ENCODE assay signal across 33 cellular contexts in the genomic region with DNA sequence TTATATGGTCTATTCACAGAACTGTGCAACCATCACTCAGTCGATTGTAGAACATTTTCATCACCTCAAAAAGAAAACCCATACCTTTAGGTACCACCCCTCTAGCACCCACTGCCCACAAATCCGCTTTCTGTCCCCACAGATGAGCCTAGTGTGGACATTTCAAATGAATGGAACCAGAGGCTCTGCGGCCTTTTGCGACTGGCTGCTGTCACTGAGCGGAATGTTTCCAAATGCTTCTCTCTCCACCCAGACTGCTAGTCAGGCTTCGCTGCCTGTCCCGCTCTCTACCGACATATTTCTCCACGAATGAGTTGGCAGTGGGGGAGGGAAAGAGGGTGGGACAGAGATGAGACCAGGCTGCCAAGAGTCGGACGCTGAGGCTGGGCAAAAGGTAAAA. TPM values are rescaled to one million over a fixed set of nuclear protein-coding genes. Genes with fewer than 3 reads are reported as not detected.
"Had no signal": no experiment of that assay in that cellular context is flagged by ENCODE, and none has a peak within 500 bp of the region (broad histone marks: within the 10 kb centered on the region; RNA-seq: fewer than 3 reads in every experiment).

No MANE protein-coding gene starts in this region.

- H3K9me3 ChIP-seq: adrenal gland, colonic mucosa, lower lobe of right lung had no signal

- H3K27ac Mint-ChIP-seq: activated naive CD4-positive, alpha-beta T cell treated with anti-CD3 and anti-CD28 coated beads for 36 hours; activated naive CD8-positive, alpha-beta T cell treated with anti-CD3 and anti-CD28 coated beads for 36 hours; immature natural killer cell; natural killer cell; T-helper 1 cell treated with Interleukin-12 subunit alpha and Interleukin-12 subunit beta and Interleukin-4 antibody, amounts not matched to agents 30 μg/mL and 1 μg/mL, for 36 hours had no signal

- H3K27ac ChIP-seq: cardiac muscle cell, colonic mucosa had no signal

- H3K4me3 ChIP-seq: adrenal gland, cardiac muscle cell, colonic mucosa, dorsolateral prefrontal cortex, lower lobe of right lung had no signal

- H3K27me3 Mint-ChIP-seq: brain had no signal

- H3K9me3 Mint-ChIP-seq: activated naive CD4-positive, alpha-beta T cell treated with anti-CD3 and anti-CD28 coated beads for 36 hours; activated naive CD8-positive, alpha-beta T cell treated with anti-CD3 and anti-CD28 coated beads for 36 hours; immature natural killer cell; natural killer cell; T-helper 1 cell treated with Interleukin-12 subunit alpha and Interleukin-12 subunit beta and Interleukin-4 antibody, amounts not matched to agents 30 μg/mL and 1 μg/mL, for 36 hours had no signal

- H3K36me3 Mint-ChIP-seq: activated naive CD8-positive, alpha-beta T cell treated with anti-CD3 and anti-CD28 coated beads for 36 hours; brain; immature natural killer cell; natural killer cell had no signal

- H3K27me3 ChIP-seq: cardiac muscle cell, colonic mucosa had no signal

- H3K36me3 ChIP-seq: adrenal gland, cardiac muscle cell, colonic mucosa, lower lobe of right lung, WERI-Rb-1 had no signal

- DNase-seq: activated CD4-positive, alpha-beta T cell treated with anti-CD3 and anti-CD28 coated beads for 48 hours; activated CD4-positive, alpha-beta T cell treated with anti-CD3 and anti-CD28 coated beads, Interleukin-2, amount 50 U/mL, for 48 hours; activated CD8-positive, alpha-beta memory T cell treated with anti-CD3 and anti-CD28 coated beads for 24 hours; activated effector memory CD4-positive, alpha-beta T cell treated with Interleukin-2 at 50 U/mL for 16 hours; activated naive CD4-positive, alpha-beta T cell treated with anti-CD3 and anti-CD28 coated beads for 36 hours; activated naive CD8-positive, alpha-beta T cell treated with anti-CD3 and anti-CD28 coated beads for 36 hours; adrenal gland; aorta; cerebellar nuclear complex; colonic mucosa; dorsolateral prefrontal cortex; effector memory CD4-positive, alpha-beta T cell; erythroblast; head of caudate nucleus; hypothalamus; immature natural killer cell; kidney; lower lobe of right lung; mesenchymal stem cell; natural killer cell; stimulated activated CD4-positive, alpha-beta T cell treated with anti-CD3 and anti-CD28 coated beads, Interleukin-2, amount 100 ng/mL, for 48 hours; stimulated activated naive CD4-positive, alpha-beta T cell treated with Interleukin-2 at 50 U/mL for 16 hours; T1000; WERI-Rb-1 had no signal

- H3K4me3 Mint-ChIP-seq: activated naive CD4-positive, alpha-beta T cell treated with anti-CD3 and anti-CD28 coated beads for 36 hours; activated naive CD8-positive, alpha-beta T cell treated with anti-CD3 and anti-CD28 coated beads for 36 hours; brain; immature natural killer cell; natural killer cell; T-helper 1 cell treated with Interleukin-12 subunit alpha and Interleukin-12 subunit beta and Interleukin-4 antibody, amounts not matched to agents 30 μg/mL and 1 μg/mL, for 36 hours had no signal

- H3K4me1 Mint-ChIP-seq: activated naive CD8-positive, alpha-beta T cell treated with anti-CD3 and anti-CD28 coated beads for 36 hours; immature natural killer cell had no signal

- ATAC-seq: activated CD4-positive, CD25-positive, alpha-beta regulatory T cell treated with anti-CD3 and anti-CD28 coated beads, Interleukin-2, amount 50 U/mL, for 24 hours; lower lobe of right lung; natural killer cell; right cardiac atrium had no signal

- H3K4me1 ChIP-seq: adrenal gland, colonic mucosa had no signal

RNA-seq across cellular contexts. Expression of a gene that starts 1.7 kb away (rescaled TPM):
- total RNA-seq: activated naive CD4-positive, alpha-beta T cell treated with anti-CD3 and anti-CD28 coated beads for 36 hours; activated naive CD8-positive, alpha-beta T cell treated with anti-CD3 and anti-CD28 coated beads for 36 hours; mononuclear cell; natural killer cell had no signal

RNA-seq across cellular contexts. Expression of a gene that starts 24.4 kb away (rescaled TPM):
- total RNA-seq: activated naive CD4-positive, alpha-beta T cell treated with anti-CD3 and anti-CD28 coated beads for 36 hours; activated naive CD8-positive, alpha-beta T cell treated with anti-CD3 and anti-CD28 coated beads for 36 hours; fibroblast of lung; fibroblast of villous mesenchyme; kidney; lower lobe of right lung; mononuclear cell; natural killer cell; omental fat pad; right cardiac atrium had no signal
